10 cellular contexts compared by ENCODE assay signal in the genomic region with DNA sequence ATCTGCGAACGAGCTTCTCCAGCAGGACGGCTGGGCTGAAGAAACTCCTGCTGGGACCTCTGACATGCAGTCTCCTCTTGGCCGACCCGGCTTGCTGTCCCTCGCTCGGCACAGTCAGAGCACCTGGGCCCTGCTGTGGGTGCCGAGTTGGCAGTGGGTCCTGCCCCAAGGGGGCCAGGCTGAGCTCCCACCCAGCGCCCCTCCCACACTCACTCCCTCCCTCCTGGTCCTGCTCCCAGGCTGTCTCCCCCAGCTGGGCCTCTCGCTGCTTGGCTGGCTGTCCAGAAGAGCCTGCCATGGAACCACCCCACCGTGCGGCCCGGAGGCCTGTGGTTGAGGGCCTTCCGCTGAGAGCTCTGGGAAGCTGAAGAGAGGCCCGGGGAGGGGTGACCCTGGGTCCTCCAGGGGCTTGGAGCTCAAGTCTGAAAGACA. TPM values are rescaled to one million over a fixed set of nuclear protein-coding genes. Genes with fewer than 3 reads are reported as not detected.
DNase-seq lines count a peak whose midpoint lies in the region; ATAC-seq and TF ChIP-seq lines count a peak whose summit lies in the region.
"Had no signal": no experiment of that assay in that cellular context is flagged by ENCODE, and none has a peak within 500 bp of the region (broad histone marks: within the 10 kb centered on the region; RNA-seq: fewer than 3 reads in every experiment).

No MANE protein-coding gene starts in this region.

- H3K27me3 ChIP-seq in SK-N-SH (ENCODE audit: insufficient read depth) = no peaks in the 10 kb centered on the region
- no peaks in the 10 kb centered on the region for H3K27me3 ChIP-seq in cardiac muscle cell
- H3K27me3 ChIP-seq in uterus = no peaks in the 10 kb centered on the region
- H3K27me3 ChIP-seq: body of pancreas had no signal

- CTCF ChIA-PET in SK-N-SH (lab: Yijun Ruan, JAX) = interaction anchor here (0.9 to 2.1 kb wide), 2 partner anchors 26 to 398 kb away, joined by 3 to 7 read pairs; no protein-coding TSS in a partner anchor

- TF ChIP-seq EP300 in SK-N-SH (IDR thresholded peaks at IDR 0.05; ENCODE audit: borderline replicate concordance in 1 of 2, low read depth in 1 of 2, low read length in 1 of 2) = no peak

- H3F3A ChIP-seq in SK-N-SH (replicated peaks; ENCODE audit: insufficient read depth) = no peaks in the 10 kb centered on the region

- H3K27ac ChIP-seq in SK-N-SH (ENCODE audit: low read depth in 2 of 2, low read length in 1 of 2) (no peak overlapping the region), cardiac muscle cell (peak overlapping the region; percentile 43), uterus (peak overlapping the region; percentile 77 to 78)

- TF ChIP-seq RAD21 in SK-N-SH (IDR thresholded peaks at IDR 0.05; ENCODE audit: low read length) = no peak

- intact Hi-C loops in uterus (cut with DNase I; ENCODE audit: low total_unique reads) = no loop called here

- H3K79me2 ChIP-seq in SK-N-SH (ENCODE audit: insufficient read depth) = peaks cover 97% of the 10 kb centered on the region

- H3K4me1 ChIP-seq in SK-N-SH (ENCODE audit: control insufficient read depth in 1 of 2, insufficient read depth in 2 of 2, low read depth in 1 of 2, low read length in 1 of 2) (peaks cover 20 to 28% of the 10 kb centered on the region in 2 experiments; a peak in 3 of 4 replicates), cardiac muscle cell (ENCODE audit: low read depth) (peaks cover 22% of the 10 kb centered on the region), uterus (peaks cover 11 to 66% of the 10 kb centered on the region in 2 donors)

- no peak overlapping the region for H3K9ac ChIP-seq in SK-N-SH

- DNase-seq in SK-N-SH (peak; percentile 15), cardiac muscle cell (ENCODE audit: low read depth in 1 of 2, low spot score in 1 of 2) (peak; percentile 23 to 79), omental fat pad (ENCODE audit: low spot score) (no peak), uterus (peak; percentile 67 to 84), NCI-H526 (lab: John Stamatoyannopoulos, UW) (no peak), NCI-H187 treated with DMSO at 0.1 percent for 48 hours (lab: John Stamatoyannopoulos, UW) (no peak)
- DNase-seq in activated T-cell treated with anti-CD3 and anti-CD28 coated beads, Interleukin-2, amount 50 U/mL, for 1 hour = no peak
- DNase-seq: NCI-H524 treated with DMSO at 0.1 percent for 48 hours had no signal

- TF ChIP-seq CTCF in SK-N-SH (IDR thresholded peaks at IDR 0.05) = no peak
- no peak for TF ChIP-seq CTCF in cardiac muscle cell (IDR thresholded peaks at IDR 0.05; ENCODE audit: low read depth, low read length)
- no peak for TF ChIP-seq CTCF in omental fat pad (IDR thresholded peaks at IDR 0.05)
- peak in 3 of 4 experiments; percentile 6 to 25 (median 7) for TF ChIP-seq CTCF in uterus (IDR thresholded peaks at IDR 0.05)

- H3K36me3 ChIP-seq in SK-N-SH (replicated peaks in 1 of 2; ENCODE audit: control insufficient read depth in 1 of 2, insufficient read depth in 2 of 2, low read length in 1 of 2) (peaks cover 0 to 7% of the 10 kb centered on the region in 2 experiments), cardiac muscle cell (no peaks in the 10 kb centered on the region), uterus (no peaks in the 10 kb centered on the region)

- ATAC-seq in SK-N-SH treated with all-trans-retinoic acid at 6 μM for 48 hours (no peak), omental fat pad (ENCODE audit: low FRiP score) (peak; percentile 28)
- ATAC-seq: body of pancreas had no signal

- peaks cover 58% of the 10 kb centered on the region for H4K20me1 ChIP-seq in SK-N-SH (ENCODE audit: insufficient read depth)

- WGBS in SK-N-SH (ENCODE audit: low lambda C conversion rate) = 96% methylated on average over 10 of the region's 15 CpGs

- TF ChIP-seq POLR2A in uterus (IDR thresholded peaks at IDR 0.05) = no peak

- H3K9me2 ChIP-seq in SK-N-SH = no peaks in the 10 kb centered on the region

- H3K4me2 ChIP-seq in SK-N-SH = no peak overlapping the region

- no peak overlapping the region for H2AFZ ChIP-seq in SK-N-SH (ENCODE audit: low read depth)

- POLR2A ChIA-PET in SK-N-SH (lab: Yijun Ruan, JAX) = no interaction called here

- H3K9me3 ChIP-seq in SK-N-SH = no peaks in the 10 kb centered on the region
- no peaks in the 10 kb centered on the region for H3K9me3 ChIP-seq in cardiac muscle cell (ENCODE audit: low read depth)
- H3K9me3 ChIP-seq in uterus = no peaks in the 10 kb centered on the region
- H3K9me3 ChIP-seq: body of pancreas had no signal

- H3K4me3 ChIP-seq in SK-N-SH (ENCODE audit: low read depth in 2 of 2, low read length in 1 of 2) (no peak overlapping the region), cardiac muscle cell (no peak overlapping the region), uterus (peak overlapping the region; percentile 26 to 30)
- H3K4me3 ChIP-seq: body of pancreas had no signal

TF ChIP-seq in SK-N-SH, 30 proteins besides CTCF, POLR2A, EP300 and RAD21 (continues in another document):
- TF ChIP-seq, protein P1, sequence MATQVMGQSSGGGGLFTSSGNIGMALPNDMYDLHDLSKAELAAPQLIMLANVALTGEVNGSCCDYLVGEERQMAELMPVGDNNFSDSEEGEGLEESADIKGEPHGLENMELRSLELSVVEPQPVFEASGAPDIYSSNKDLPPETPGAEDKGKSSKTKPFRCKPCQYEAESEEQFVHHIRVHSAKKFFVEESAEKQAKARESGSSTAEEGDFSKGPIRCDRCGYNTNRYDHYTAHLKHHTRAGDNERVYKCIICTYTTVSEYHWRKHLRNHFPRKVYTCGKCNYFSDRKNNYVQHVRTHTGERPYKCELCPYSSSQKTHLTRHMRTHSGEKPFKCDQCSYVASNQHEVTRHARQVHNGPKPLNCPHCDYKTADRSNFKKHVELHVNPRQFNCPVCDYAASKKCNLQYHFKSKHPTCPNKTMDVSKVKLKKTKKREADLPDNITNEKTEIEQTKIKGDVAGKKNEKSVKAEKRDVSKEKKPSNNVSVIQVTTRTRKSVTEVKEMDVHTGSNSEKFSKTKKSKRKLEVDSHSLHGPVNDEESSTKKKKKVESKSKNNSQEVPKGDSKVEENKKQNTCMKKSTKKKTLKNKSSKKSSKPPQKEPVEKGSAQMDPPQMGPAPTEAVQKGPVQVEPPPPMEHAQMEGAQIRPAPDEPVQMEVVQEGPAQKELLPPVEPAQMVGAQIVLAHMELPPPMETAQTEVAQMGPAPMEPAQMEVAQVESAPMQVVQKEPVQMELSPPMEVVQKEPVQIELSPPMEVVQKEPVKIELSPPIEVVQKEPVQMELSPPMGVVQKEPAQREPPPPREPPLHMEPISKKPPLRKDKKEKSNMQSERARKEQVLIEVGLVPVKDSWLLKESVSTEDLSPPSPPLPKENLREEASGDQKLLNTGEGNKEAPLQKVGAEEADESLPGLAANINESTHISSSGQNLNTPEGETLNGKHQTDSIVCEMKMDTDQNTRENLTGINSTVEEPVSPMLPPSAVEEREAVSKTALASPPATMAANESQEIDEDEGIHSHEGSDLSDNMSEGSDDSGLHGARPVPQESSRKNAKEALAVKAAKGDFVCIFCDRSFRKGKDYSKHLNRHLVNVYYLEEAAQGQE (IDR thresholded peaks at IDR 0.05; ENCODE audit: low read depth, low read length) = no peak
- TF ChIP-seq SMC3 (IDR thresholded peaks at IDR 0.05; ENCODE audit: low read depth, low read length) (no peak), MEF2A (IDR thresholded peaks at IDR 0.05; ENCODE audit: borderline replicate concordance, low read depth) (no peak)

TF ChIP-seq in SK-N-SH treated with all-trans-retinoic acid at 6 μM for 48 hours, 23 proteins besides CTCF, POLR2A, EP300 and RAD21:
- TF ChIP-seq ZFP3 (CRISPR knock-in tag; IDR thresholded peaks at IDR 0.05) (no peak), BACH2 (CRISPR knock-in tag; IDR thresholded peaks at IDR 0.05; ENCODE audit: borderline replicate concordance) (no peak), ARNTL (CRISPR knock-in tag; IDR thresholded peaks at IDR 0.05; ENCODE audit: borderline replicate concordance, low read depth) (no peak), TCF4 (CRISPR knock-in tag; IDR thresholded peaks at IDR 0.05; ENCODE audit: borderline replicate concordance) (no peak), OSR1 (CRISPR knock-in tag; IDR thresholded peaks at IDR 0.05) (no peak), ESRRG (CRISPR knock-in tag; IDR thresholded peaks at IDR 0.05) (no peak), ISL1 (CRISPR knock-in tag; IDR thresholded peaks at IDR 0.05) (no peak), GLIS3 (CRISPR knock-in tag; IDR thresholded peaks at IDR 0.05) (no peak), RARB (CRISPR knock-in tag; IDR thresholded peaks at IDR 0.05) (no peak), ZNF565 (CRISPR knock-in tag; conservative IDR thresholded peaks at IDR 0.05; ENCODE audit: low read depth) (no peak), ZFP30 (CRISPR knock-in tag; IDR thresholded peaks at IDR 0.05) (no peak)

RNA-seq across cellular contexts. Expression of a gene that starts 6.0 kb away (rescaled TPM):
- 99.8 and 107 TPM in 2 replicates for polyA plus RNA-seq in SK-N-SH (2012; rRNA removed)
- polyA plus RNA-seq in SK-N-SH (2012; cell fraction: cytosol; rRNA removed) = 36.4 and 53.7 TPM in 2 replicates
- 421 and 552 TPM in 2 replicates for polyA plus RNA-seq in SK-N-SH (2012; cell fraction: nucleus; rRNA removed)
- 119 and 193 TPM in 2 replicates for total RNA-seq in cardiac muscle cell
- polyA plus RNA-seq in cardiac muscle cell = 60.1 and 80.1 TPM in 2 replicates
- total RNA-seq in omental fat pad = 100 to 1,000 TPM in 2 of 4 donors, 10 to 100 TPM in 2; 84.7 to 151 (median 99.1) TPM
- total RNA-seq in uterus = 100 to 1,000 TPM in 2 of 4 donors, 10 to 100 TPM in 2; 32.6 to 177 (median 95.2) TPM

RNA-seq across cellular contexts. Expression of a gene that starts 52.6 kb away (rescaled TPM):
- polyA plus RNA-seq in SK-N-SH (2012; rRNA removed) = 0.08 and 0.21 TPM in 2 replicates
- polyA plus RNA-seq in SK-N-SH (2012; cell fraction: cytosol; rRNA removed) = 0.01 TPM in 2 replicates
- 1.5 and 1.7 TPM in 2 replicates for polyA plus RNA-seq in SK-N-SH (2012; cell fraction: nucleus; rRNA removed)
- 0.21 TPM in 1 of 2 replicates, not detected in the other for total RNA-seq in cardiac muscle cell
- polyA plus RNA-seq in cardiac muscle cell = 0.31 TPM in 1 of 2 replicates, not detected in the other
- total RNA-seq in omental fat pad = 1 to 10 TPM in 1 of 4 donors, under 1 TPM in 2, not detected in 1; 0.37 to 1.1 (median 0.48) TPM
- total RNA-seq in uterus = under 1 TPM in 2 of 4 donors, not detected in 2; 0.21 to 0.61 TPM
- total RNA-seq: body of pancreas had no signal

Comparison
In these comparisons a context has a peak if more than half of its experiments do, and no peak if none do; other contexts are left out.
1. DNase-seq: peak in SK-N-SH (single experiment), cardiac muscle cell (2 of 2) and uterus (2 of 2); none in omental fat pad (single experiment), NCI-H526 (0 of 2), activated T-cell treated with anti-CD3 and anti-CD28 coated beads, Interleukin-2, amount 50 U/mL, for 1 hour (single experiment) and NCI-H187 treated with DMSO at 0.1 percent for 48 hours (single experiment).
2. H3K27ac ChIP-seq: peak in cardiac muscle cell (single experiment) and uterus (2 of 2); none in SK-N-SH (0 of 2).
3. H3K4me3 ChIP-seq: peak in uterus (2 of 2); none in SK-N-SH (0 of 2) and cardiac muscle cell (single experiment).
4. CTCF ChIP-seq: peak in uterus (3 of 4); none in SK-N-SH (single experiment), cardiac muscle cell (single experiment) and omental fat pad (0 of 3).